In genomic region chr4:85681194-85681803, GRCh38 we compare ENCODE assay signal across 9 cellular contexts.
DNase-seq lines count a peak whose midpoint lies in the region; ATAC-seq, FAIRE-seq and TF ChIP-seq lines count a peak whose summit lies in the region.
"Had no signal": no experiment of that assay in that cellular context is flagged by ENCODE, and none has a peak within 500 bp of the region (broad histone marks: within the 10 kb centered on the region; RNA-seq: fewer than 3 reads in every experiment).

No MANE protein-coding gene starts in this region.

- no peak for TF ChIP-seq CTCF in pancreas (IDR thresholded peaks at IDR 0.05)

- no peaks in the 10 kb centered on the region for H3K36me3 Mint-ChIP-seq in activated CD4-positive, alpha-beta memory T cell treated with anti-CD3 and anti-CD28 coated beads, Interleukin-2, amount 10 ng/mL, durations not matched to agents 7 days and 5 days (ENCODE audit: low read depth)

- DNase-seq in GM12891 (ENCODE audit: insufficient read length, low spot score) (no peak), NOMO-1 (lab: John Stamatoyannopoulos, UW; ENCODE audit: unreplicated experiment in 2 of 2) (peak; percentile 61 to 97), epithelial cell of prostate (ENCODE audit: low read depth, low spot score) (peak; percentile 31), pancreas (peak in 1 of 6 donors; percentile 51), NCI-H2196 (lab: John Stamatoyannopoulos, UW; ENCODE audit: unreplicated experiment) (no peak)
- DNase-seq in activated CD4-positive, alpha-beta memory T cell treated with anti-CD3 and anti-CD28 coated beads, Interleukin-2, amount 10 ng/mL, durations not matched to agents 7 days and 5 days, result no peak
- DNase-seq: activated gamma-delta T cell treated with Interleukin-2 at 50 U/mL for 16 hours had no signal

- H3K9me3 Mint-ChIP-seq in activated CD4-positive, alpha-beta memory T cell treated with anti-CD3 and anti-CD28 coated beads, Interleukin-2, amount 10 ng/mL, durations not matched to agents 7 days and 5 days, result no peaks in the 10 kb centered on the region

- WGBS in pancreas, 2 donors, result 59 to 64% methylated on average over 2 of the region's 2 CpGs

- no peak overlapping the region for H3K4me3 Mint-ChIP-seq in activated CD4-positive, alpha-beta memory T cell treated with anti-CD3 and anti-CD28 coated beads, Interleukin-2, amount 10 ng/mL, durations not matched to agents 7 days and 5 days

- H3K27ac ChIP-seq in epithelial cell of prostate (peak overlapping the region; percentile 84), pancreas (peak overlapping the region in 1 of 4 donors; percentile 60)

- H3K4me1 ChIP-seq in pancreas, result no peaks in the 10 kb centered on the region

- no peaks in the 10 kb centered on the region for H3K4me1 Mint-ChIP-seq in activated CD4-positive, alpha-beta memory T cell treated with anti-CD3 and anti-CD28 coated beads, Interleukin-2, amount 10 ng/mL, durations not matched to agents 7 days and 5 days

- intact Hi-C loops in pancreas (cut with DNase I), result no loop called here

- H3K27ac Mint-ChIP-seq in activated CD4-positive, alpha-beta memory T cell treated with anti-CD3 and anti-CD28 coated beads, Interleukin-2, amount 10 ng/mL, durations not matched to agents 7 days and 5 days, result no peak overlapping the region

- CTCF ChIA-PET in activated CD4-positive, alpha-beta memory T cell treated with anti-CD3 and anti-CD28 coated beads, Interleukin-2, amount 10 ng/mL, durations not matched to agents 7 days and 5 days (lab: Charles Lee), result no interaction called here

- peak in 3 of 4 donors; percentile 54 to 89 (median 86) for ATAC-seq in pancreas
- no peak for ATAC-seq in GM19324 (IDR thresholded peaks at IDR 0.05; ENCODE audit: low FRiP score, unreplicated experiment)
- ATAC-seq in SK-N-SH treated with all-trans-retinoic acid at 6 μM for 48 hours, result no peak

- no peaks in the 10 kb centered on the region for H3K27me3 ChIP-seq in pancreas

- no peaks in the 10 kb centered on the region for H3K27me3 Mint-ChIP-seq in activated CD4-positive, alpha-beta memory T cell treated with anti-CD3 and anti-CD28 coated beads, Interleukin-2, amount 10 ng/mL, durations not matched to agents 7 days and 5 days

- H3K36me3 ChIP-seq in pancreas, result no peaks in the 10 kb centered on the region

- POLR2A ChIA-PET in activated CD4-positive, alpha-beta memory T cell treated with anti-CD3 and anti-CD28 coated beads, Interleukin-2, amount 10 ng/mL, durations not matched to agents 7 days and 5 days (lab: Charles Lee), result no interaction called here

- no peak for TF ChIP-seq POLR2A in GM12891 (IDR thresholded peaks at IDR 0.05; ENCODE audit: low read depth, low read length)

- FAIRE-seq in GM12891 (lab: Jason Lieb, UNC) (no peak), pancreas (lab: Jason Lieb, UNC) (peak; percentile 57)

- H3K4me3 ChIP-seq in pancreas, result no peak overlapping the region

- H3K9me3 ChIP-seq in pancreas, result no peaks in the 10 kb centered on the region

TF ChIP-seq in GM12891, 5 proteins besides CTCF, POLR2A, EP300 and RAD21:
- TF ChIP-seq POU2F2 (IDR thresholded peaks at IDR 0.05; ENCODE audit: low read depth, low read length) (no peak), SPI1 (IDR thresholded peaks at IDR 0.05; ENCODE audit: low read depth, low read length) (peak; percentile 55)

TF ChIP-seq in SK-N-SH treated with all-trans-retinoic acid at 6 μM for 48 hours, 23 proteins besides CTCF, POLR2A, EP300 and RAD21:
- no peak for TF ChIP-seq ZC3H10 (CRISPR knock-in tag; IDR thresholded peaks at IDR 0.05)
- TF ChIP-seq PPARA (CRISPR knock-in tag; IDR thresholded peaks at IDR 0.05; ENCODE audit: borderline replicate concordance), result no peak
- TF ChIP-seq TCF4 (CRISPR knock-in tag; IDR thresholded peaks at IDR 0.05; ENCODE audit: borderline replicate concordance), result no peak
- no peak for TF ChIP-seq GLIS3 (CRISPR knock-in tag; IDR thresholded peaks at IDR 0.05)
- TF ChIP-seq BACH2 (CRISPR knock-in tag; IDR thresholded peaks at IDR 0.05; ENCODE audit: borderline replicate concordance), result no peak
- TF ChIP-seq ZFP3 (CRISPR knock-in tag; IDR thresholded peaks at IDR 0.05), result no peak
- TF ChIP-seq OSR1 (CRISPR knock-in tag; IDR thresholded peaks at IDR 0.05), result no peak
- no peak for TF ChIP-seq ZFP30 (CRISPR knock-in tag; IDR thresholded peaks at IDR 0.05)
- TF ChIP-seq TOX (CRISPR knock-in tag; IDR thresholded peaks at IDR 0.05; ENCODE audit: borderline replicate concordance), result no peak
- TF ChIP-seq ZNF70 (CRISPR knock-in tag; IDR thresholded peaks at IDR 0.05), result no peak
- no peak for TF ChIP-seq ZNF8 (CRISPR knock-in tag; IDR thresholded peaks at IDR 0.05)
- TF ChIP-seq CSRNP3 (CRISPR knock-in tag; IDR thresholded peaks at IDR 0.05), result no peak
- no peak for TF ChIP-seq RARB (CRISPR knock-in tag; IDR thresholded peaks at IDR 0.05)
- no peak for TF ChIP-seq CSDC2 (CRISPR knock-in tag; IDR thresholded peaks at IDR 0.05)
- no peak for TF ChIP-seq ARNTL (CRISPR knock-in tag; IDR thresholded peaks at IDR 0.05; ENCODE audit: borderline replicate concordance, low read depth)

Comparison
In these comparisons a context has a peak if more than half of its experiments do, and no peak if none do; other contexts are left out.
1. DNase-seq: peak in NOMO-1 (2 of 2) and epithelial cell of prostate (single experiment); none in GM12891 (single experiment), NCI-H2196 (single experiment) and activated CD4-positive, alpha-beta memory T cell treated with anti-CD3 and anti-CD28 coated beads, Interleukin-2, amount 10 ng/mL, durations not matched to agents 7 days and 5 days (single experiment).
2. ATAC-seq: peak in pancreas (3 of 4); none in GM19324 (single experiment) and SK-N-SH treated with all-trans-retinoic acid at 6 μM for 48 hours (single experiment).